ENCODE assay signal across 16 cellular contexts in the genomic region with DNA sequence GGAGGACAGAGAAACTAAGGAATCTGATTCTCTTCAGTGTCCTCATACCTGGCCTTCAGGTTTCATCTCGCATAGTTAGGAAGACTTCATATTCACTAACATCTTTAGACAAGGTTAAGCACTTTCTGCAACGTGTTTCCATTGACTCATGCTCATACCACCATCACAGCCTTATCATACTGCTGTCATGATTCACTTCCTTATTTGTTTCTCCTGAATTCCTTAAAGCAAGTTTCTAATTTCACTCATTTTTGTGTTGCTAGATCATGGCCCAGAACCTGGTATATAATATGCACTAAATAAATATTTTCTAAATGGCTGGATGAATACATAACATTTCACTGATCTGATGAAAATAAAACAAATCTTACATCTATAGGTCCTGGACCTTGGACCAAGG.
DNase-seq lines count a peak whose midpoint lies in the region; ATAC-seq and TF ChIP-seq lines count a peak whose summit lies in the region.
"Had no signal": no experiment of that assay in that cellular context is flagged by ENCODE, and none has a peak within 500 bp of the region (broad histone marks: within the 10 kb centered on the region; RNA-seq: fewer than 3 reads in every experiment).

No MANE protein-coding gene starts in this region.

- H3K4me1 ChIP-seq in mesodermal cell (ENCODE audit: control insufficient read depth, insufficient read depth, low read length, poor library complexity, severe bottlenecking): peaks cover 24% of the 10 kb centered on the region

- no peaks in the 10 kb centered on the region for H3K27me3 ChIP-seq in BJ (ENCODE audit: control insufficient read depth, insufficient read depth, low read length)

- H3K27ac ChIP-seq in mesodermal cell (ENCODE audit: low read depth, low read length, severe bottlenecking): peak overlapping the region; percentile 43

- no peak for TF ChIP-seq CTCF in BJ (IDR thresholded peaks at IDR 0.05; ENCODE audit: insufficient read depth, low read depth, low read length)

- 80 to 85% methylated on average over 2 of the region's 2 CpGs for WGBS in mesodermal cell (ENCODE audit: insufficient coverage in 2 of 2), 2 experiments

- H3K9me3 ChIP-seq in mesodermal cell (ENCODE audit: control insufficient read depth, low read length): no peaks in the 10 kb centered on the region

- DNase-seq in BJ (ENCODE audit: low read depth) (peak; percentile 76), OCI-M1 (lab: John Stamatoyannopoulos, UW) (peak; percentile 44), dermis blood vessel endothelial cell (peak; percentile 75), KG1 (lab: John Stamatoyannopoulos, UW) (no peak), SW480 (ENCODE audit: low spot score) (no peak)
- no peak for DNase-seq in activated CD4-positive, CD25-positive, alpha-beta regulatory T cell (lab: John Stamatoyannopoulos, UW)
- DNase-seq: activated CD4-positive, alpha-beta T cell treated with anti-CD3 and anti-CD28 coated beads for 1 hour; NCI-H1436 treated with DMSO at 0.1 percent for 48 hours; NCI-H748 treated with DMSO at 0.1 percent for 48 hours; occipital lobe; stimulated activated CD4-positive, alpha-beta T cell treated with anti-CD3 and anti-CD28 coated beads, Interleukin-1b, Interleukin-23, amount 100 ng/mL, for 48 hours had no signal

- no peak overlapping the region for H3K4me3 ChIP-seq in BJ (ENCODE audit: low read depth, low read length)
- H3K4me3 ChIP-seq in mesodermal cell (ENCODE audit: extremely low read depth, insufficient read depth, low read length, poor library complexity, severe bottlenecking): no peak overlapping the region

- CTCF ChIA-PET in BJ (lab: Yijun Ruan, JAX): no interaction called here

- H3K36me3 ChIP-seq in BJ (ENCODE audit: control insufficient read depth, insufficient read depth, low read length) (no peaks in the 10 kb centered on the region), mesodermal cell (ENCODE audit: control insufficient read depth, insufficient read depth, low read length) (no peaks in the 10 kb centered on the region)

- no peak for ATAC-seq in HG03159 (IDR thresholded peaks at IDR 0.05; ENCODE audit: unreplicated experiment)
- ATAC-seq: activated T-helper 17 cell treated with anti-CD3 and anti-CD28 coated beads, Interleukin-2, amount 50 U/mL, for 72 hours; HepG2; stimulated activated memory B cell treated with anti-CD40 and anti-IgM and Interleukin-4, amounts not matched to agents 10 μg/mL and 1 μg/mL and 100 μg/mL, for 72 hours had no signal

- POLR2A ChIA-PET in BJ (lab: Charles Lee): no interaction called here

Comparison
In these comparisons a context has a peak if more than half of its experiments do, and no peak if none do; other contexts are left out.
1. DNase-seq: peak in BJ (single experiment), OCI-M1 (single experiment) and dermis blood vessel endothelial cell (single experiment); none in KG1 (single experiment), activated CD4-positive, CD25-positive, alpha-beta regulatory T cell (0 of 4) and SW480 (single experiment).